In genomic region chr5:103036601-103037000, GRCh38 we compare ENCODE assay signal across 23 cellular contexts.
"Had no signal": no experiment of that assay in that cellular context is flagged by ENCODE, and none has a peak within 500 bp of the region (broad histone marks: within the 10 kb centered on the region; RNA-seq: fewer than 3 reads in every experiment).

No MANE protein-coding gene starts in this region.

- H3K9me3 ChIP-seq: SJCRH30, SK-N-SH had no signal

- H3K4me1 ChIP-seq: breast epithelium, SJCRH30 had no signal

- DNase-seq: activated CD4-positive, alpha-beta T cell treated with anti-CD3 and anti-CD28 coated beads for 36 hours; activated CD8-positive, alpha-beta memory T cell treated with anti-CD3 and anti-CD28 coated beads, Interleukin-2, amount 50 U/mL, for 48 hours; activated CD8-positive, alpha-beta T cell treated with anti-CD3 and anti-CD28 coated beads, Interleukin-2, amount 10 ng/mL, durations not matched to agents 7 days and 5 days; activated naive CD4-positive, alpha-beta T cell treated with anti-CD3 and anti-CD28 coated beads, Interleukin-2, amount 50 U/mL, for 16 hours; activated naive CD8-positive, alpha-beta T cell treated with anti-CD3 and anti-CD28 coated beads, Interleukin-2, amount 10 ng/mL, durations not matched to agents 7 days and 5 days; activated T-cell treated with anti-CD3 and anti-CD28 coated beads, Interleukin-2, amount 50 U/mL, for 1 hour; aorta; caudate nucleus; NCI-H1105 treated with DMSO at 0.1 percent for 48 hours; NCI-H1436 treated with DMSO at 0.1 percent for 48 hours; NCI-H187; NCI-H2081; NCI-H510A treated with DMSO at 0.1 percent for 48 hours; NCI-H69; NK-92 treated with Interleukin-12 subunit alpha and Interleukin-12 subunit beta, amount 100 ng/mL, for 24 hours; OCI-M1; Right ventricle myocardium superior; SJCRH30; SK-N-SH; T-helper 1 cell; WERI-Rb-1 had no signal

- H3K9ac ChIP-seq: SK-N-SH had no signal

- H3K4me3 ChIP-seq: breast epithelium, SJCRH30 had no signal

- H3K27ac ChIP-seq: breast epithelium, RWPE1, SJCRH30, WERI-Rb-1 had no signal

- H3K27me3 ChIP-seq: breast epithelium, SJCRH30 had no signal

- H3K36me3 ChIP-seq: breast epithelium, WERI-Rb-1 had no signal
